Comparison of ENCODE assay signal across 8 cellular contexts in genomic region chrX:132612990-132613564, GRCh38.
A peak's percentile ranks its signal among the peaks of the same experiment; 100 is the strongest.
DNase-seq lines count a peak whose midpoint lies in the region; ATAC-seq and TF ChIP-seq lines count a peak whose summit lies in the region.

No MANE protein-coding gene starts in this region.

- no peak overlapping the region for H3K56ac ChIP-seq in H9 (ENCODE audit: insufficient read length, low read depth, low read length)

- 0 out of 4 replicates have a peak, but pooled peaks cover 0 to 3% of the 10 kb centered on the region in 2 experiments for H3K4me1 Mint-ChIP-seq in H9
- no peaks in the 10 kb centered on the region for H3K4me1 Mint-ChIP-seq in activated T-cell treated with anti-CD3 and anti-CD28 coated beads, Interleukin-2, amount 50 U/mL, for 4 hours (ENCODE audit: low read depth)

- H3K9me3 ChIP-seq in H9 (ENCODE audit: control insufficient read depth, low read depth, low read length), result no peaks in the 10 kb centered on the region

- H3K4me2 ChIP-seq in H9 (ENCODE audit: insufficient read depth, insufficient read length, low read length), result no peak overlapping the region

- peak; percentile 85 for TF ChIP-seq CTCF in H9 (conservative IDR thresholded peaks at IDR 0.05)
- peak; percentile 72 for TF ChIP-seq CTCF in fibroblast of villous mesenchyme (IDR thresholded peaks at IDR 0.05; ENCODE audit: insufficient read depth, low read depth, low read length)

- H2AFZ ChIP-seq in H9 (ENCODE audit: low read length), result no peak overlapping the region

- no peaks in the 10 kb centered on the region for H4K20me1 ChIP-seq in H9 (ENCODE audit: control insufficient read depth, insufficient read depth, insufficient read length)

- no peaks in the 10 kb centered on the region for H3K79me2 ChIP-seq in H9 (ENCODE audit: insufficient read depth, low read length)

- H3K9me3 Mint-ChIP-seq in H9, result no peaks in the 10 kb centered on the region
- no peaks in the 10 kb centered on the region for H3K9me3 Mint-ChIP-seq in activated T-cell treated with anti-CD3 and anti-CD28 coated beads, Interleukin-2, amount 50 U/mL, for 4 hours

- no peak overlapping the region for H2BK120ac ChIP-seq in H9 (ENCODE audit: low read depth, low read length, poor library complexity, severe bottlenecking)

- no peaks in the 10 kb centered on the region for H3K27me3 ChIP-seq in H9 (ENCODE audit: insufficient read depth, low read length)

- no peak overlapping the region for H2BK15ac ChIP-seq in H9 (ENCODE audit: low read depth, low read length)

- H4K8ac ChIP-seq in H9 (replicated peaks; ENCODE audit: insufficient read length, low read depth, low read length), result no peak overlapping the region

- no CpG with 5 or more reads among the region's 7 CpGs for WGBS in H9 (ENCODE audit: extremely low coverage, insufficient read length, low lambda C conversion rate)

- H2AK5ac ChIP-seq in H9 (ENCODE audit: insufficient read length, low read length), result no peak overlapping the region

- H3K4me1 ChIP-seq in H9 (ENCODE audit: insufficient read depth, low read length), result no peaks in the 10 kb centered on the region

- H3K9ac ChIP-seq in H9 (ENCODE audit: extremely low read depth, insufficient read length, low read length), result no peak overlapping the region

- H2BK20ac ChIP-seq in H9 (ENCODE audit: low read depth, low read length, poor library complexity, severe bottlenecking), result no peak overlapping the region

- H4K91ac ChIP-seq in H9 (ENCODE audit: insufficient read length, low read depth, low read length), result no peak overlapping the region

- no peak overlapping the region for H3K4me3 ChIP-seq in fibroblast of villous mesenchyme (ENCODE audit: low read depth, low read length)

- no peak overlapping the region for H3K27ac ChIP-seq in H9 (ENCODE audit: insufficient read length, low read depth, low read length)

- H3K36me3 Mint-ChIP-seq in H9 (ENCODE audit: insufficient read depth in 1 of 3, low read depth in 3 of 3), result no peaks in the 10 kb centered on the region
- H3K36me3 Mint-ChIP-seq in activated T-cell treated with anti-CD3 and anti-CD28 coated beads, Interleukin-2, amount 50 U/mL, for 4 hours (ENCODE audit: insufficient read depth), result no peaks in the 10 kb centered on the region

- H3K4ac ChIP-seq in H9 (ENCODE audit: low read depth, low read length), result no peak overlapping the region

- peak in 1 of 2 donors; percentile 63 for ATAC-seq in activated T-cell treated with anti-CD3 and anti-CD28 coated beads, Interleukin-2, amount 50 U/mL, for 4 hours
- ATAC-seq in GM21360 (IDR thresholded peaks at IDR 0.05; ENCODE audit: unreplicated experiment) (no peak), GM19035 (IDR thresholded peaks at IDR 0.05; ENCODE audit: unreplicated experiment) (no peak)

- intact Hi-C loops in posterior cingulate gyrus (cut with DNase I), result loop anchor here (5.0 kb wide), 2 partner anchors 386 to 781 kb away; no protein-coding TSS in a partner anchor

- no peak overlapping the region for H4K5ac ChIP-seq in H9 (ENCODE audit: insufficient read length, low read depth, low read length)

- no peak overlapping the region for H3K18ac ChIP-seq in H9 (ENCODE audit: insufficient read length, low read depth, low read length)

- H3K14ac ChIP-seq in H9 (ENCODE audit: insufficient read depth, low read length), result no peak overlapping the region

- H3K23ac ChIP-seq in H9 (ENCODE audit: insufficient read length, low read depth, low read length), result no peak overlapping the region

- no peak overlapping the region for H3K4me3 Mint-ChIP-seq in H9
- H3K4me3 Mint-ChIP-seq in activated T-cell treated with anti-CD3 and anti-CD28 coated beads, Interleukin-2, amount 50 U/mL, for 4 hours, result no peak overlapping the region

- DNase-seq in DMS114 treated with DMSO at 0.1 percent for 48 hours (lab: John Stamatoyannopoulos, UW; ENCODE audit: unreplicated experiment), result peak; percentile 4
- peak; percentile 44 for DNase-seq in H9
- peak; percentile 74 for DNase-seq in NCI-H748 (lab: John Stamatoyannopoulos, UW; ENCODE audit: unreplicated experiment)
- peak; percentile 18 for DNase-seq in activated T-cell treated with anti-CD3 and anti-CD28 coated beads, Interleukin-2, amount 50 U/mL, for 4 hours
- peak; percentile 37 for DNase-seq in fibroblast of villous mesenchyme (ENCODE audit: low read depth)
- peak in 9 of 10 donors; percentile 20 to 89 (median 36) for DNase-seq in posterior cingulate gyrus

- no peak overlapping the region for H2BK12ac ChIP-seq in H9 (ENCODE audit: insufficient read length, low read depth, low read length)

- no peaks in the 10 kb centered on the region for H3K79me1 ChIP-seq in H9 (ENCODE audit: insufficient read depth, low read depth, low read length, poor library complexity, severe bottlenecking)

- no peak overlapping the region for H3T11ph ChIP-seq in H9 (ENCODE audit: low read length)

- no peak overlapping the region for H3K27ac Mint-ChIP-seq in H9

- peaks cover 4% of the 10 kb centered on the region for H3K27me3 Mint-ChIP-seq in H9 (ENCODE audit: low read depth)
- no peaks in the 10 kb centered on the region for H3K27me3 Mint-ChIP-seq in activated T-cell treated with anti-CD3 and anti-CD28 coated beads, Interleukin-2, amount 50 U/mL, for 4 hours (ENCODE audit: low read depth)

- H2BK5ac ChIP-seq in H9 (ENCODE audit: insufficient read length, low read length), result no peak overlapping the region

- no peaks in the 10 kb centered on the region for H3K23me2 ChIP-seq in H9 (ENCODE audit: insufficient read length, low read depth, low read length, poor library complexity, severe bottlenecking)

Comparison
In these comparisons a context has a peak if more than half of its experiments do, and no peak if none do; other contexts are left out.
1. DNase-seq: peak in every context shown above with its lines; median percentile 74 in NCI-H748; 44 in H9; 37 in fibroblast of villous mesenchyme; 36 in posterior cingulate gyrus; 18 in activated T-cell treated with anti-CD3 and anti-CD28 coated beads, Interleukin-2, amount 50 U/mL, for 4 hours; 4 in DMS114 treated with DMSO at 0.1 percent for 48 hours.